Comparison of ENCODE assay signal across 9 cellular contexts in the genomic region with DNA sequence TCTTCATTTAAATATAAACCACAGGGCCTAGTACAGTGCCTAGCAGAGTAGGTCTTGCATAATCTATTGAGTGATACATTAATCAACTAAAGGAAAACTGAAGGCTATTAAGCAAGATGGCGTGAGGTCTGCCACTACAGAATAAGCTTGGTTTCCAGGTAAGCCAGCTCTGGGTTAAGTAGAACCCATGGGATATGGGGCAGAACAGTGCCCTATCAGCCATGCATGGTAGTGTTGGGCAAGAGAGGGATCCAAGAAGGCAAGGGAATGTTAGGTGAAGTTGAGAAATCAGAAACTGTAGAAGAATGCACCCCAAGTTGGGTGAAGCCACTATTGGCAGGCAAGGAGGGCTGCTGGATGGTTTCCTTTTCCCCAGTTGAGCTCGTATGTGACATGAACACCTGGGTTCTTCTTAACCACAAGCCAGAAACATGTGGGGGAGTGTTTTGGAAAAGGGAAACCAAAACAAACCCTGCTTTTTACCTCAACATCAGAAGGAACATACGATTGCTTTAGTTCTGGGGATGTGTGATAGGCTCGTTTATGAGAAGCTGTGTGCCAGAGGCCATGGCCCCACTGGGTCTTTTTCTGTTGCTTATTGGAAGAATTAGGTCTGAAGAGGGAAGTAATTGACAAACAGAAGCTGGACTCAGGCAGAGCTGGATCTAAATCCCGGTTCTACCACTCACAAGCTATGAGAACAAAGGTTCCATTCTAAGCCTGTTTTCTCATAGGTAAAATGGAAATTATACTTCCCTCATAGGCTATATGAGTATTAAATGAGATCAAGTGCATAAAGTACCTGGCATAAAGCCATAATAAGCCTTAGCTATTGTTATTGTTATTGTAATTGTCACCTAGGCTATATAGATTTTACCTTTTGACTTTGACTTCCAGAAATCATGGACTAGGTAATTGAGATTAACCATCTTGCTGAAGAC. TPM values are rescaled to one million over a fixed set of nuclear protein-coding genes. Genes with fewer than 3 reads are reported as not detected.
DNase-seq lines count a peak whose midpoint lies in the region; ATAC-seq lines count a peak whose summit lies in the region.
"Had no signal": no experiment of that assay in that cellular context is flagged by ENCODE, and none has a peak within 500 bp of the region (broad histone marks: within the 10 kb centered on the region; RNA-seq: fewer than 3 reads in every experiment).

No MANE protein-coding gene starts in this region.

- H3K4me3 Mint-ChIP-seq in activated CD4-positive, alpha-beta T cell treated with anti-CD3 and anti-CD28 coated beads, Interleukin-2, amount 10 ng/mL, durations not matched to agents 24 days and 14 days, result peak overlapping the region; percentile 67
- H3K4me3 Mint-ChIP-seq in memory B cell, result no peak overlapping the region

- peaks cover 72% of the 10 kb centered on the region for H3K36me3 Mint-ChIP-seq in activated CD4-positive, alpha-beta T cell treated with anti-CD3 and anti-CD28 coated beads, Interleukin-2, amount 10 ng/mL, durations not matched to agents 24 days and 14 days (ENCODE audit: low read depth)
- H3K36me3 Mint-ChIP-seq in memory B cell, result peaks cover 36% of the 10 kb centered on the region

- H3K4me1 Mint-ChIP-seq in activated CD4-positive, alpha-beta T cell treated with anti-CD3 and anti-CD28 coated beads, Interleukin-2, amount 10 ng/mL, durations not matched to agents 24 days and 14 days, result peaks cover 75% of the 10 kb centered on the region
- peaks cover 8% of the 10 kb centered on the region for H3K4me1 Mint-ChIP-seq in memory B cell

- DNase-seq in CD1c-positive myeloid dendritic cell (ENCODE audit: extremely low spot score) (peak; percentile 18), memory B cell (ENCODE audit: low spot score in 2 of 2) (no peak), NCI-H2107 treated with DMSO at 0.1 percent for 48 hours (lab: John Stamatoyannopoulos, UW; ENCODE audit: unreplicated experiment) (no peak), A172 (ENCODE audit: low spot score) (no peak), mesenteric fat pad (ENCODE audit: low spot score) (no peak)
- peak; percentile 91 for DNase-seq in activated CD4-positive, alpha-beta T cell treated with anti-CD3 and anti-CD28 coated beads, Interleukin-2, amount 10 ng/mL, durations not matched to agents 24 days and 14 days
- DNase-seq: SIG-M5 had no signal

- peaks cover 4% of the 10 kb centered on the region for H3K9me3 Mint-ChIP-seq in activated CD4-positive, alpha-beta T cell treated with anti-CD3 and anti-CD28 coated beads, Interleukin-2, amount 10 ng/mL, durations not matched to agents 24 days and 14 days
- H3K9me3 Mint-ChIP-seq in memory B cell, result no peaks in the 10 kb centered on the region

- H3K27me3 Mint-ChIP-seq in activated CD4-positive, alpha-beta T cell treated with anti-CD3 and anti-CD28 coated beads, Interleukin-2, amount 10 ng/mL, durations not matched to agents 24 days and 14 days, result no peaks in the 10 kb centered on the region
- H3K27me3 Mint-ChIP-seq in memory B cell, result no peaks in the 10 kb centered on the region

- peak overlapping the region; percentile 88 for H3K27ac Mint-ChIP-seq in activated CD4-positive, alpha-beta T cell treated with anti-CD3 and anti-CD28 coated beads, Interleukin-2, amount 10 ng/mL, durations not matched to agents 24 days and 14 days
- H3K27ac Mint-ChIP-seq in memory B cell, result peak overlapping the region; percentile 71

- ATAC-seq in GM21717 (IDR thresholded peaks at IDR 0.05; ENCODE audit: unreplicated experiment), result peak; percentile 55
- peak; percentile 48 for ATAC-seq in memory B cell (ENCODE audit: low read depth)
- no peak for ATAC-seq in GM18498 (IDR thresholded peaks at IDR 0.05; ENCODE audit: unreplicated experiment)

- intact Hi-C loops in activated CD4-positive, alpha-beta T cell treated with anti-CD3 and anti-CD28 coated beads, Interleukin-2, amount 10 ng/mL, durations not matched to agents 24 days and 14 days (cut with micrococcal nuclease), result loop anchor here (1.0 kb wide), 1 partner anchor 33 kb away; the partner anchor contains the start of gene NEDD9

RNA-seq across cellular contexts. Expression of gene NEDD9, which starts 33.5 kb away (rescaled TPM):
- 31.9 and 36.9 TPM in 2 replicates for total RNA-seq in activated CD4-positive, alpha-beta T cell treated with anti-CD3 and anti-CD28 coated beads, Interleukin-2, amount 10 ng/mL, durations not matched to agents 24 days and 14 days
- 13.3 and 18.3 TPM in 2 replicates for total RNA-seq in A172 (2014; rRNA removed; shearing (Covaris generic))
- total RNA-seq in mesenteric fat pad, result 107 TPM

Comparison
In these comparisons a context has a peak if more than half of its experiments do, and no peak if none do; other contexts are left out.
1. DNase-seq: peak in CD1c-positive myeloid dendritic cell (single experiment) and activated CD4-positive, alpha-beta T cell treated with anti-CD3 and anti-CD28 coated beads, Interleukin-2, amount 10 ng/mL, durations not matched to agents 24 days and 14 days (single experiment); none in memory B cell (0 of 2), NCI-H2107 treated with DMSO at 0.1 percent for 48 hours (single experiment), A172 (single experiment) and mesenteric fat pad (single experiment).